2 cellular contexts compared by ENCODE assay signal in the genomic region with DNA sequence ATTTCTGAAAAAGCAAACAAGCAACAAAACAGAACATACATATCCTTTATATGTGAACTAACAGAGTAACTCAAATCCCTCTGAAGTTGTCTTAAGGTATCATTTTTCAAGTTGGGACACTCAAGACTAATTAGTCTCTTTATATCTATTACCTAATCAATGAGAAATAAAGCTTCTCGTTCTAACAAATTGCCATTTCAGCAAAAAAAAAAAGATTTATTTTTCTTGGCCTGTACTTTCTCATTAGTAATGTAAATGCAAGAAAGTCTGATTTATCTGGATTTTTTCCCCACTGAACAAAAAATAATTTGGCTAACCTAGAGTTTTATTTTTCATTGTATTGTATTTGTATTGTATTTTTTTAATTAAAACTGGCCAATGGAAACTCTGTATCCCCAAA.
TF ChIP-seq lines count a peak whose summit lies in the region.

No MANE protein-coding gene starts in this region.

TF ChIP-seq in HepG2, 621 proteins besides CTCF, POLR2A, EP300 and RAD21 (continued from another document):
- TF ChIP-seq, protein P1, sequence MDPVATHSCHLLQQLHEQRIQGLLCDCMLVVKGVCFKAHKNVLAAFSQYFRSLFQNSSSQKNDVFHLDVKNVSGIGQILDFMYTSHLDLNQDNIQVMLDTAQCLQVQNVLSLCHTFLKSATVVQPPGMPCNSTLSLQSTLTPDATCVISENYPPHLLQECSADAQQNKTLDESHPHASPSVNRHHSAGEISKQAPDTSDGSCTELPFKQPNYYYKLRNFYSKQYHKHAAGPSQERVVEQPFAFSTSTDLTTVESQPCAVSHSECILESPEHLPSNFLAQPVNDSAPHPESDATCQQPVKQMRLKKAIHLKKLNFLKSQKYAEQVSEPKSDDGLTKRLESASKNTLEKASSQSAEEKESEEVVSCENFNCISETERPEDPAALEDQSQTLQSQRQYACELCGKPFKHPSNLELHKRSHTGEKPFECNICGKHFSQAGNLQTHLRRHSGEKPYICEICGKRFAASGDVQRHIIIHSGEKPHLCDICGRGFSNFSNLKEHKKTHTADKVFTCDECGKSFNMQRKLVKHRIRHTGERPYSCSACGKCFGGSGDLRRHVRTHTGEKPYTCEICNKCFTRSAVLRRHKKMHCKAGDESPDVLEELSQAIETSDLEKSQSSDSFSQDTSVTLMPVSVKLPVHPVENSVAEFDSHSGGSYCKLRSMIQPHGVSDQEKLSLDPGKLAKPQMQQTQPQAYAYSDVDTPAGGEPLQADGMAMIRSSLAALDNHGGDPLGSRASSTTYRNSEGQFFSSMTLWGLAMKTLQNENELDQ (CRISPR knock-in tag; IDR thresholded peaks at IDR 0.05; ENCODE audit: borderline replicate concordance) = no peak
- no peak for TF ChIP-seq HNRNPL (IDR thresholded peaks at IDR 0.05; ENCODE audit: low read depth, low read length)
- no peak for TF ChIP-seq SMARCE1 (IDR thresholded peaks at IDR 0.05; ENCODE audit: borderline replicate concordance)
- TF ChIP-seq MAFF (IDR thresholded peaks at IDR 0.05; ENCODE audit: low read depth, low read length) = peak; percentile 91

TF ChIP-seq in K562, 482 proteins besides CTCF, POLR2A, EP300 and RAD21 (continued from another document):
- peak; percentile 71 for TF ChIP-seq MAFK (IDR thresholded peaks at IDR 0.05; ENCODE audit: low read length)
- TF ChIP-seq C11orf30 (IDR thresholded peaks at IDR 0.05; ENCODE audit: low read depth) = peak; percentile 59
- TF ChIP-seq MAFG (tag; conservative IDR thresholded peaks at IDR 0.05) = peak; percentile 67
- TF ChIP-seq DDX20 (tag; IDR thresholded peaks at IDR 0.05; ENCODE audit: low read depth) = no peak
TF ChIP-seq in K562: peak in this region for 5.
